ENCODE assay signal across 8 cellular contexts in genomic region chr16:87853411-87854052, GRCh38. TPM values are rescaled to one million over a fixed set of nuclear protein-coding genes. Genes with fewer than 3 reads are reported as not detected.
DNase-seq lines count a peak whose midpoint lies in the region; ATAC-seq and TF ChIP-seq lines count a peak whose summit lies in the region.

No MANE protein-coding gene starts in this region.

- no peaks in the 10 kb centered on the region for H3K9me3 ChIP-seq in spleen

- peak overlapping the region; percentile 93 for H3K27ac Mint-ChIP-seq in WTC11

- no peaks in the 10 kb centered on the region for H3K9me3 Mint-ChIP-seq in WTC11

- peak; percentile 66 for ATAC-seq in WTC11

- TF ChIP-seq POLR2A in spleen (IDR thresholded peaks at IDR 0.05), result peak in 1 of 3 donors; percentile 20

- POLR2A ChIA-PET in WTC11 (lab: Charles Lee), result interaction anchor here (0.8 to 2.8 kb wide), 4 partner anchors 17 to 465 kb away, joined by 3 to 15 read pairs (median 4); no protein-coding TSS in a partner anchor

- H3K36me3 Mint-ChIP-seq in WTC11, result peaks cover 9% of the 10 kb centered on the region; the same call in 1 of the 2 replicates

- H3K4me1 ChIP-seq in spleen, result peaks cover 15 to 96% (median 55%) of the 10 kb centered on the region in 6 donors

- no peaks in the 10 kb centered on the region for H3K27me3 ChIP-seq in spleen (replicated peaks in 1 of 7)

- H3K4me3 Mint-ChIP-seq in WTC11, result peak overlapping the region; percentile 14; the same call in 1 of the 2 replicates

- CTCF ChIA-PET in WTC11 (lab: Charles Lee), result interaction anchor here (1.1 to 10.4 kb wide), 5 partner anchors 17 to 84 kb away, joined by 3 to 234 read pairs (median 7); partner anchors contain the start of gene SLC7A5

- intact Hi-C loops in spleen (cut with DNase I; ENCODE audit: low total_unique reads), result no loop called here

- TF ChIP-seq CTCF in WTC11 (IDR thresholded peaks at IDR 0.05) (no peak), spleen (IDR thresholded peaks at IDR 0.05 in 8 of 11, conservative IDR thresholded peaks at IDR 0.05 in 3 of 11) (peak in 1 of 11 experiments; percentile 8)

- H3K27me3 Mint-ChIP-seq in WTC11 (ENCODE audit: low read depth), result no peaks in the 10 kb centered on the region

- H3K4me1 Mint-ChIP-seq in WTC11, result peaks cover 38% of the 10 kb centered on the region

- DNase-seq in COR-L47 (lab: John Stamatoyannopoulos, UW) (peak; percentile 75), H4 (ENCODE audit: low spot score) (peak; percentile 99), NCI-H1694 treated with DMSO at 0.1 percent for 48 hours (lab: John Stamatoyannopoulos, UW) (peak; percentile 55), WTC11 (ENCODE audit: low spot score) (peak; percentile 94), T47D (ENCODE audit: low read depth in 1 of 2, low spot score in 1 of 2) (peak; percentile 97), iPS-NIHi7 (ENCODE audit: extremely low spot score) (peak; percentile 88), spleen (peak; percentile 96), cortex of kidney (lab: John Stamatoyannopoulos, UW) (no peak)

- WGBS in spleen, 5 donors, result 10 to 30% (median 13%) methylated on average over 10 to 25 of the region's 25 CpGs

- peak overlapping the region in 6 of 8 donors; percentile 22 to 95 (median 84) for H3K27ac ChIP-seq in spleen

- peak overlapping the region in 4 of 8 donors; percentile 13 to 52 (median 17) for H3K4me3 ChIP-seq in spleen

- peaks cover 0 to 32% (median 2%) of the 10 kb centered on the region in 6 donors for H3K36me3 ChIP-seq in spleen

- in situ Hi-C loops in T47D (cut with HindIII; ENCODE audit: low pct_unique_long_range_greater_than_20kb, low sequenced_read_pairs), result no loop called here

TF ChIP-seq in WTC11, 78 proteins besides CTCF, POLR2A, EP300 and RAD21 (continues in another document):
- TF ChIP-seq CREB1 (CRISPR knock-in tag; IDR thresholded peaks at IDR 0.05) (no peak), ZNF532 (CRISPR knock-in tag; IDR thresholded peaks at IDR 0.05; ENCODE audit: borderline replicate concordance) (peak; percentile 76; the same call in 1 of the 2 replicates), MAX (CRISPR knock-in tag; IDR thresholded peaks at IDR 0.05) (peak; percentile 88), E2F5 (CRISPR knock-in tag; IDR thresholded peaks at IDR 0.05) (0 out of 2 replicates have a peak, but pooled peaks have one; percentile 23), TEAD1 (CRISPR knock-in tag; IDR thresholded peaks at IDR 0.05) (no peak), KAT7 (CRISPR knock-in tag; IDR thresholded peaks at IDR 0.05; ENCODE audit: borderline replicate concordance) (no peak), ETV6 (CRISPR knock-in tag; IDR thresholded peaks at IDR 0.05) (no peak), GABPB1 (CRISPR knock-in tag; IDR thresholded peaks at IDR 0.05) (peak; percentile 100), ZSCAN18 (CRISPR knock-in tag; IDR thresholded peaks at IDR 0.05) (no peak), ZNF423 (CRISPR knock-in tag; IDR thresholded peaks at IDR 0.05) (0 out of 2 replicates have a peak, but pooled peaks have one; percentile 25), MLX (CRISPR knock-in tag; IDR thresholded peaks at IDR 0.05) (no peak), SMAD3 (CRISPR knock-in tag; IDR thresholded peaks at IDR 0.05; ENCODE audit: borderline replicate concordance) (no peak), HMGXB4 (CRISPR knock-in tag; IDR thresholded peaks at IDR 0.05) (0 out of 2 replicates have a peak, but pooled peaks have one; percentile 27), CREM (CRISPR knock-in tag; IDR thresholded peaks at IDR 0.05) (no peak), TEAD4 (CRISPR knock-in tag; IDR thresholded peaks at IDR 0.05) (no peak), RORB (CRISPR knock-in tag; IDR thresholded peaks at IDR 0.05) (no peak), SP1 (CRISPR knock-in tag; conservative IDR thresholded peaks at IDR 0.05) (0 out of 2 replicates have a peak, but pooled peaks have one; percentile 40), ATF3 (CRISPR knock-in tag; conservative IDR thresholded peaks at IDR 0.05) (peak; percentile 85; the same call in 1 of the 2 replicates)

RNA-seq across cellular contexts. Expression of gene SLC7A5, which starts 15.8 kb away (rescaled TPM):
- 143 and 153 TPM in 2 replicates for total RNA-seq in H4 (2014; rRNA removed; shearing (Covaris generic))
- 105 to 197 TPM (median 107 TPM) in 3 replicates for total RNA-seq in WTC11 (2021)
- 10 to 100 TPM in 6 of 7 donors, 1 to 10 TPM in 1; 9.8 to 30.6 (median 18.5) TPM for total RNA-seq in spleen
- 1 to 10 TPM; 2.5 to 7.3 (median 5.1) TPM for polyA plus RNA-seq in spleen
